Comparison of ENCODE assay signal across 2 cellular contexts in the genomic region with DNA sequence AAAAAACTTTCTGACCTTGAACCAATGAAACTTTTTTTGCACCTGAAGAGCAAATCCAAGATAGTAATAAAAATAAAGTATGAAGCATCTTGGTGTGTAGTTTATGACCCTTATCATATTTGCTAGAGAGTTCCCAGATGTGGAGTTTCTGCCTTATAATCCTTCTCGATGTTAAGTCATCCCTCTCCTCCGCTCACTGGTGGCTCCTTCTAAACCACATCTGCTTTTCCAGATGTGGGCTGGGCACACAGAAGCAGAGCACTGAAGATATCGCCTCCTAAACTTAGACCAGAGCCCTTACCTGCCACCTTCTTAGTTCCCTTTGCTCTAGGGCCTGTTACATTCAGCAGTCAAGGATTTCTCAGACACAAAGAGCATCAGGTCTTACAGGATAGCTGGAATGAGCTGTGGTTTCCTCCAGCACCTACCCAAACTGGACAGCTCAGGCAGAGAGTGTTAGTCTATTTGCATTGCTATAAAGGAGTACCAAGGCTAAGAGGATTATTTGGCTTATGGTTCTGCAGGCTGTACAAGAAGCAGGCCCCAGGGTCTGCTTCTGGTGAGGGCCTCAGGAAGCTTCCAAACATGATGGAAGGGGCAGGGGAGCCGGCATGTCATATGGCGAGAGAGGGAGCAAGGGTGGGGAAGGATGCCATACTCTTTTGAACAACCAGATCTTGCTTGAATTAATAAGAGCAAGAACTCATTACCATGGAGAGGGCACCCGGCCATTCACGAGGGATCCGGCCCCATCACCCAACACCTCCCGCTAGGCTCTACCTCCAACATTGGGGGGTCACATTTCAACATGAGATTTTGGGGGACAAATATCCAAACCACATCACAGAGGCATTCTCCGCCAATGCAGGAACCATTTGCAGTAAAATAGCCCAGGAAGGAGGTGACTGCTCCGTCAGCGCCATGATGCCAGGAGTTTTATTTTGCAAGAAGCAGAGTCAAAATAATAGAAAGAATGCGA.
TF ChIP-seq lines count a peak whose summit lies in the region.

No MANE protein-coding gene starts in this region.

TF ChIP-seq in SK-N-SH, 30 proteins besides CTCF, POLR2A, EP300 and RAD21:
- TF ChIP-seq, protein P1, sequence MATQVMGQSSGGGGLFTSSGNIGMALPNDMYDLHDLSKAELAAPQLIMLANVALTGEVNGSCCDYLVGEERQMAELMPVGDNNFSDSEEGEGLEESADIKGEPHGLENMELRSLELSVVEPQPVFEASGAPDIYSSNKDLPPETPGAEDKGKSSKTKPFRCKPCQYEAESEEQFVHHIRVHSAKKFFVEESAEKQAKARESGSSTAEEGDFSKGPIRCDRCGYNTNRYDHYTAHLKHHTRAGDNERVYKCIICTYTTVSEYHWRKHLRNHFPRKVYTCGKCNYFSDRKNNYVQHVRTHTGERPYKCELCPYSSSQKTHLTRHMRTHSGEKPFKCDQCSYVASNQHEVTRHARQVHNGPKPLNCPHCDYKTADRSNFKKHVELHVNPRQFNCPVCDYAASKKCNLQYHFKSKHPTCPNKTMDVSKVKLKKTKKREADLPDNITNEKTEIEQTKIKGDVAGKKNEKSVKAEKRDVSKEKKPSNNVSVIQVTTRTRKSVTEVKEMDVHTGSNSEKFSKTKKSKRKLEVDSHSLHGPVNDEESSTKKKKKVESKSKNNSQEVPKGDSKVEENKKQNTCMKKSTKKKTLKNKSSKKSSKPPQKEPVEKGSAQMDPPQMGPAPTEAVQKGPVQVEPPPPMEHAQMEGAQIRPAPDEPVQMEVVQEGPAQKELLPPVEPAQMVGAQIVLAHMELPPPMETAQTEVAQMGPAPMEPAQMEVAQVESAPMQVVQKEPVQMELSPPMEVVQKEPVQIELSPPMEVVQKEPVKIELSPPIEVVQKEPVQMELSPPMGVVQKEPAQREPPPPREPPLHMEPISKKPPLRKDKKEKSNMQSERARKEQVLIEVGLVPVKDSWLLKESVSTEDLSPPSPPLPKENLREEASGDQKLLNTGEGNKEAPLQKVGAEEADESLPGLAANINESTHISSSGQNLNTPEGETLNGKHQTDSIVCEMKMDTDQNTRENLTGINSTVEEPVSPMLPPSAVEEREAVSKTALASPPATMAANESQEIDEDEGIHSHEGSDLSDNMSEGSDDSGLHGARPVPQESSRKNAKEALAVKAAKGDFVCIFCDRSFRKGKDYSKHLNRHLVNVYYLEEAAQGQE (IDR thresholded peaks at IDR 0.05; ENCODE audit: low read depth, low read length): peak; percentile 11; the same call in 1 of the 2 replicates
- no peak for TF ChIP-seq TCF12 (IDR thresholded peaks at IDR 0.05)

TF ChIP-seq in K562, 482 proteins besides CTCF, POLR2A, EP300 and RAD21 (continued from another document):
- TF ChIP-seq, protein P1 (CRISPR knock-in tag; IDR thresholded peaks at IDR 0.05; ENCODE audit: low read depth): peak; percentile 79
